ENCODE assay signal across 24 cellular contexts in genomic region chr21:35096959-35097358, GRCh38. TPM values are rescaled to one million over a fixed set of nuclear protein-coding genes. Genes with fewer than 3 reads are reported as not detected.
DNase-seq lines count a peak whose midpoint lies in the region; TF ChIP-seq lines count a peak whose summit lies in the region.
"Had no signal": no experiment of that assay in that cellular context is flagged by ENCODE, and none has a peak within 500 bp of the region (broad histone marks: within the 10 kb centered on the region; RNA-seq: fewer than 3 reads in every experiment).

No MANE protein-coding gene starts in this region.

- no peaks in the 10 kb centered on the region for H3F3A ChIP-seq in Loucy (ENCODE audit: low read depth)
- no peaks in the 10 kb centered on the region for H3F3A ChIP-seq in smooth muscle cell (ENCODE audit: low read depth)

- intact Hi-C loops in activated T-helper 1 cell treated with anti-CD3 and anti-CD28 coated beads, Interleukin-12 subunit alpha, Interleukin-12 subunit beta, Interleukin-2, Interleukin-4 antibody, amounts not matched to agents 30 ng/mL and 10 ng/mL and 1 ng/mL, durations not matched to agents 14 hours and 24 hours and 36 hours (cut with micrococcal nuclease), result loop anchor here (1.0 to 2.0 kb wide), 17 partner anchors 9 to 414 kb away; no protein-coding TSS in a partner anchor

- no peaks in the 10 kb centered on the region for H3K79me2 ChIP-seq in Loucy (ENCODE audit: insufficient read depth, low read length)
- H3K79me2 ChIP-seq in smooth muscle cell (ENCODE audit: low read depth), result no peaks in the 10 kb centered on the region

- peak; percentile 11 for DNase-seq in activated naive CD4-positive, alpha-beta T cell treated with Interleukin-2 at 50 U/mL for 16 hours
- DNase-seq in activated naive CD4-positive, alpha-beta T cell treated with anti-CD3 and anti-CD28 coated beads, Interleukin-2, amount 50 U/mL, for 16 hours, result no peak
- DNase-seq in activated T-helper 1 cell treated with anti-CD3 and anti-CD28 coated beads, Interleukin-12 subunit alpha, Interleukin-12 subunit beta, Interleukin-2, Interleukin-4 antibody, amounts not matched to agents 30 ng/mL and 10 ng/mL and 1 ng/mL, durations not matched to agents 14 hours and 24 hours and 36 hours (ENCODE audit: low spot score), result no peak
- no peak for DNase-seq in smooth muscle cell (lab: John Stamatoyannopoulos, UW; ENCODE audit: unreplicated experiment)
- DNase-seq in HuH-7 (ENCODE audit: low spot score), result no peak
- no peak for DNase-seq in glutamatergic neuron
- DNase-seq: activated effector memory CD4-positive, alpha-beta T cell treated with Interleukin-2 at 50 U/mL for 16 hours; anterior cingulate cortex; DMS 273 treated with DMSO at 0.1 percent for 48 hours; islet precursor cell; midbrain; NCI-H1105; NCI-H2081; NCI-H226; SK-N-SH; small intestine; trophoblast cell; WERI-Rb-1 had no signal

- TF ChIP-seq CTCF in Loucy (conservative IDR thresholded peaks at IDR 0.05; ENCODE audit: low read length) (no peak), smooth muscle cell (IDR thresholded peaks at IDR 0.05; ENCODE audit: borderline replicate concordance, insufficient read depth, poor library complexity, severe bottlenecking) (no peak), glutamatergic neuron (IDR thresholded peaks at IDR 0.05; ENCODE audit: partially characterized antibody, unreplicated experiment) (no peak)

- H3K36me3 ChIP-seq in Loucy (ENCODE audit: insufficient read depth, low read length), result no peaks in the 10 kb centered on the region
- no peaks in the 10 kb centered on the region for H3K36me3 ChIP-seq in smooth muscle cell (ENCODE audit: low read depth)
- H3K36me3 ChIP-seq: HAP-1, WERI-Rb-1 had no signal

- H4K20me1 ChIP-seq in Loucy (ENCODE audit: insufficient read depth, low read length, poor library complexity, severe bottlenecking), result no peaks in the 10 kb centered on the region
- no peaks in the 10 kb centered on the region for H4K20me1 ChIP-seq in smooth muscle cell (ENCODE audit: low read depth)

- peaks cover 9% of the 10 kb centered on the region for H3K36me3 Mint-ChIP-seq in activated T-helper 1 cell treated with anti-CD3 and anti-CD28 coated beads, Interleukin-12 subunit alpha, Interleukin-12 subunit beta, Interleukin-2, Interleukin-4 antibody, amounts not matched to agents 30 ng/mL and 10 ng/mL and 1 ng/mL, durations not matched to agents 14 hours and 24 hours and 36 hours (ENCODE audit: low read depth)
- H3K36me3 Mint-ChIP-seq in glutamatergic neuron (ENCODE audit: unreplicated experiment), result no peaks in the 10 kb centered on the region

- H3K9me3 ChIP-seq in Loucy (ENCODE audit: insufficient read depth, low read depth, low read length) (no peaks in the 10 kb centered on the region), smooth muscle cell (replicated peaks; ENCODE audit: low read depth) (no peaks in the 10 kb centered on the region)
- H3K9me3 ChIP-seq: HAP-1, SK-N-SH had no signal

- H3K9ac ChIP-seq in Loucy (ENCODE audit: low read depth, low read length, poor library complexity, severe bottlenecking), result no peak overlapping the region
- no peak overlapping the region for H3K9ac ChIP-seq in smooth muscle cell (ENCODE audit: low read depth)
- H3K9ac ChIP-seq: KMS-11, SK-N-SH had no signal

- no peak overlapping the region for H2AFZ ChIP-seq in Loucy (ENCODE audit: low read length)
- H2AFZ ChIP-seq in smooth muscle cell (ENCODE audit: low read depth), result peak overlapping the region; percentile 53

- no peaks in the 10 kb centered on the region for H3K27me3 ChIP-seq in Loucy (ENCODE audit: insufficient read depth, low read length, poor library complexity, severe bottlenecking)
- no peaks in the 10 kb centered on the region for H3K27me3 ChIP-seq in smooth muscle cell (ENCODE audit: low read depth)

- H3K9me2 ChIP-seq in Loucy (replicated peaks; ENCODE audit: low read depth, low read length), result no peaks in the 10 kb centered on the region
- H3K9me2 ChIP-seq: SK-N-SH had no signal

- no peaks in the 10 kb centered on the region for H3K27me3 Mint-ChIP-seq in activated T-helper 1 cell treated with anti-CD3 and anti-CD28 coated beads, Interleukin-12 subunit alpha, Interleukin-12 subunit beta, Interleukin-2, Interleukin-4 antibody, amounts not matched to agents 30 ng/mL and 10 ng/mL and 1 ng/mL, durations not matched to agents 14 hours and 24 hours and 36 hours (ENCODE audit: insufficient read depth)
- no peaks in the 10 kb centered on the region for H3K27me3 Mint-ChIP-seq in glutamatergic neuron (ENCODE audit: unreplicated experiment)

- H3K9me3 Mint-ChIP-seq in activated T-helper 1 cell treated with anti-CD3 and anti-CD28 coated beads, Interleukin-12 subunit alpha, Interleukin-12 subunit beta, Interleukin-2, Interleukin-4 antibody, amounts not matched to agents 30 ng/mL and 10 ng/mL and 1 ng/mL, durations not matched to agents 14 hours and 24 hours and 36 hours, result peaks cover 21% of the 10 kb centered on the region
- H3K9me3 Mint-ChIP-seq in glutamatergic neuron (ENCODE audit: unreplicated experiment), result peaks cover 1% of the 10 kb centered on the region

- H3K4me1 Mint-ChIP-seq in activated T-helper 1 cell treated with anti-CD3 and anti-CD28 coated beads, Interleukin-12 subunit alpha, Interleukin-12 subunit beta, Interleukin-2, Interleukin-4 antibody, amounts not matched to agents 30 ng/mL and 10 ng/mL and 1 ng/mL, durations not matched to agents 14 hours and 24 hours and 36 hours (ENCODE audit: low read depth), result peaks cover 37% of the 10 kb centered on the region
- H3K4me1 Mint-ChIP-seq in glutamatergic neuron (ENCODE audit: low read depth, unreplicated experiment), result no peaks in the 10 kb centered on the region
- H3K4me1 Mint-ChIP-seq: nephron had no signal

- peak overlapping the region; percentile 67 for H3K27ac Mint-ChIP-seq in activated T-helper 1 cell treated with anti-CD3 and anti-CD28 coated beads, Interleukin-12 subunit alpha, Interleukin-12 subunit beta, Interleukin-2, Interleukin-4 antibody, amounts not matched to agents 30 ng/mL and 10 ng/mL and 1 ng/mL, durations not matched to agents 14 hours and 24 hours and 36 hours
- H3K27ac Mint-ChIP-seq in glutamatergic neuron (ENCODE audit: unreplicated experiment), result no peak overlapping the region
- H3K27ac Mint-ChIP-seq: nephron had no signal

- H3K27ac ChIP-seq in smooth muscle cell (ENCODE audit: low read depth), result no peak overlapping the region
- H3K27ac ChIP-seq: coronary artery, KMS-11, RWPE1, WERI-Rb-1 had no signal

- H3K4me3 Mint-ChIP-seq in activated T-helper 1 cell treated with anti-CD3 and anti-CD28 coated beads, Interleukin-12 subunit alpha, Interleukin-12 subunit beta, Interleukin-2, Interleukin-4 antibody, amounts not matched to agents 30 ng/mL and 10 ng/mL and 1 ng/mL, durations not matched to agents 14 hours and 24 hours and 36 hours, result peak overlapping the region; percentile 0
- no peak overlapping the region for H3K4me3 Mint-ChIP-seq in glutamatergic neuron (ENCODE audit: unreplicated experiment)
- H3K4me3 Mint-ChIP-seq: nephron had no signal

- H3K4me3 ChIP-seq in Loucy (ENCODE audit: low read length, poor library complexity, severe bottlenecking) (no peak overlapping the region), smooth muscle cell (no peak overlapping the region)
- H3K4me3 ChIP-seq: coronary artery, HAP-1 had no signal

- H3K4me2 ChIP-seq in Loucy (ENCODE audit: low read depth, low read length, poor library complexity, severe bottlenecking) (peak overlapping the region; percentile 4), smooth muscle cell (no peak overlapping the region)
- H3K4me2 ChIP-seq: KMS-11, SK-N-SH had no signal

- H3K4me1 ChIP-seq in Loucy (ENCODE audit: insufficient read depth, low read length, poor library complexity, severe bottlenecking), result peaks cover 16% of the 10 kb centered on the region
- no peaks in the 10 kb centered on the region for H3K4me1 ChIP-seq in smooth muscle cell (ENCODE audit: low read depth)
- H3K4me1 ChIP-seq: HAP-1 had no signal

RNA-seq across cellular contexts. Expression of gene RUNX1, which starts 47.9 kb away (rescaled TPM):
- total RNA-seq in activated T-helper 1 cell treated with anti-CD3 and anti-CD28 coated beads, Interleukin-12 subunit alpha, Interleukin-12 subunit beta, Interleukin-2, Interleukin-4 antibody, amounts not matched to agents 30 ng/mL and 10 ng/mL and 1 ng/mL, durations not matched to agents 14 hours and 24 hours and 36 hours, result 112 and 116 TPM in 2 replicates
- total RNA-seq in smooth muscle cell (55.6 and 97.6 TPM in 2 replicates), glutamatergic neuron (ENCODE audit: unreplicated experiment) (0.47 TPM)
- 33.4 and 35.1 TPM in 2 replicates for polyA plus RNA-seq in smooth muscle cell

Comparison
In these comparisons a context has a peak if more than half of its experiments do, and no peak if none do; other contexts are left out.
1. RNA of gene RUNX1, which starts 47.9 kb away (total RNA-seq): 112 to 116 TPM in activated T-helper 1 cell treated with anti-CD3 and anti-CD28 coated beads, Interleukin-12 subunit alpha, Interleukin-12 subunit beta, Interleukin-2, Interleukin-4 antibody, amounts not matched to agents 30 ng/mL and 10 ng/mL and 1 ng/mL, durations not matched to agents 14 hours and 24 hours and 36 hours and 55.6 to 97.6 TPM in smooth muscle cell; 0.47 TPM in glutamatergic neuron (single experiment); every median in the first group is over 10 times any median in the second.